In genomic region chr6:132768051-132768517, GRCh38 we compare ENCODE assay signal across 8 cellular contexts. TPM values are rescaled to one million over a fixed set of nuclear protein-coding genes. Genes with fewer than 3 reads are reported as not detected.
DNase-seq lines count a peak whose midpoint lies in the region; ATAC-seq and TF ChIP-seq lines count a peak whose summit lies in the region.

No MANE protein-coding gene starts in this region.

- no peak overlapping the region for H3K9ac ChIP-seq in smooth muscle cell (ENCODE audit: low read depth)

- no peak overlapping the region for H3K4me3 ChIP-seq in left ventricle myocardium inferior
- peak overlapping the region; percentile 30 for H3K4me3 ChIP-seq in smooth muscle cell

- no peaks in the 10 kb centered on the region for H3K27me3 Mint-ChIP-seq in activated CD8-positive, alpha-beta T cell treated with anti-CD3 and anti-CD28 coated beads for 36 hours

- H3K9me3 Mint-ChIP-seq in activated CD8-positive, alpha-beta T cell treated with anti-CD3 and anti-CD28 coated beads for 36 hours, result no peaks in the 10 kb centered on the region

- no peaks in the 10 kb centered on the region for H3K79me2 ChIP-seq in smooth muscle cell (ENCODE audit: low read depth)

- no peak overlapping the region for H3K27ac Mint-ChIP-seq in activated CD8-positive, alpha-beta T cell treated with anti-CD3 and anti-CD28 coated beads for 36 hours

- peaks cover 13% of the 10 kb centered on the region for H3K36me3 Mint-ChIP-seq in activated CD8-positive, alpha-beta T cell treated with anti-CD3 and anti-CD28 coated beads for 36 hours (ENCODE audit: low read depth)

- CTCF ChIA-PET in activated CD8-positive, alpha-beta T cell treated with anti-CD3 and anti-CD28 coated beads for 36 hours (lab: Charles Lee), result interaction anchor here (0.5 to 10.0 kb wide), 8 partner anchors 15 to 238 kb away, joined by 3 to 69 read pairs (median 3); no protein-coding TSS in a partner anchor

- H3K4me1 ChIP-seq in left ventricle myocardium inferior (peaks cover 6% of the 10 kb centered on the region), smooth muscle cell (ENCODE audit: low read depth) (no peaks in the 10 kb centered on the region)

- POLR2A ChIA-PET in activated CD8-positive, alpha-beta T cell treated with anti-CD3 and anti-CD28 coated beads for 36 hours (lab: Charles Lee), result interaction anchor here (1.0 kb wide), 1 partner anchor 10 kb away, joined by 4 read pairs; no protein-coding TSS in a partner anchor

- H3K27me3 ChIP-seq in left ventricle myocardium inferior (ENCODE audit: low read depth), result no peaks in the 10 kb centered on the region
- H3K27me3 ChIP-seq in smooth muscle cell (ENCODE audit: low read depth), result no peaks in the 10 kb centered on the region

- DNase-seq in ACHN (peak; percentile 49), LoVo (ENCODE audit: low spot score) (peak; percentile 11), left ventricle myocardium inferior (peak; percentile 16), smooth muscle cell (lab: John Stamatoyannopoulos, UW; ENCODE audit: unreplicated experiment) (peak; percentile 2), NCI-H187 treated with DMSO at 0.1 percent for 48 hours (lab: John Stamatoyannopoulos, UW) (no peak)
- peak; percentile 61 for DNase-seq in activated CD8-positive, alpha-beta T cell treated with anti-CD3 and anti-CD28 coated beads for 36 hours

- H3K36me3 ChIP-seq in left ventricle myocardium inferior, result peaks cover 28% of the 10 kb centered on the region
- H3K36me3 ChIP-seq in smooth muscle cell (ENCODE audit: low read depth), result no peaks in the 10 kb centered on the region

- no peaks in the 10 kb centered on the region for H3F3A ChIP-seq in smooth muscle cell (ENCODE audit: low read depth)

- peak; percentile 72 for TF ChIP-seq CTCF in activated CD8-positive, alpha-beta T cell treated with anti-CD3 and anti-CD28 coated beads for 36 hours (IDR thresholded peaks at IDR 0.05)
- peak; percentile 55 for TF ChIP-seq CTCF in left ventricle myocardium inferior (IDR thresholded peaks at IDR 0.05; ENCODE audit: borderline replicate concordance)
- peak; percentile 24 for TF ChIP-seq CTCF in smooth muscle cell (IDR thresholded peaks at IDR 0.05; ENCODE audit: borderline replicate concordance, insufficient read depth, poor library complexity, severe bottlenecking)

- intact Hi-C loops in activated CD8-positive, alpha-beta T cell treated with anti-CD3 and anti-CD28 coated beads for 36 hours (cut with micrococcal nuclease), result loop anchor here (1.0 kb wide), 1 partner anchor 99 kb away; no protein-coding TSS in a partner anchor
- intact Hi-C loops in left ventricle myocardium inferior (cut with micrococcal nuclease), result loop anchor here (5.0 kb wide), 1 partner anchor 101 kb away; no protein-coding TSS in a partner anchor

- H3K4me1 Mint-ChIP-seq in activated CD8-positive, alpha-beta T cell treated with anti-CD3 and anti-CD28 coated beads for 36 hours (ENCODE audit: low read depth), result peaks cover 19% of the 10 kb centered on the region

- peak overlapping the region; percentile 35 for H3K4me2 ChIP-seq in smooth muscle cell

- H3K4me3 Mint-ChIP-seq in activated CD8-positive, alpha-beta T cell treated with anti-CD3 and anti-CD28 coated beads for 36 hours, result no peak overlapping the region

- in situ Hi-C loops in ACHN (cut with HindIII; ENCODE audit: low pct_ligation_motif_present, low pct_unique_long_range_greater_than_20kb, low sequenced_read_pairs), result no loop called here

- H2AFZ ChIP-seq in smooth muscle cell (ENCODE audit: low read depth), result no peak overlapping the region

- H3K27ac ChIP-seq in left ventricle myocardium inferior (replicated peaks) (no peak overlapping the region), smooth muscle cell (ENCODE audit: low read depth) (no peak overlapping the region)

- whole genome bisulfite sequencing in smooth muscle cell (ENCODE audit: low lambda C conversion rate), result 20% methylated on average over 6 of the region's 6 CpGs

- ATAC-seq in GM18499 (IDR thresholded peaks at IDR 0.05; ENCODE audit: insufficient read depth, unreplicated experiment), result peak; percentile 57
- peak; percentile 73 for ATAC-seq in HG02623 (IDR thresholded peaks at IDR 0.05; ENCODE audit: unreplicated experiment)
- ATAC-seq in activated CD8-positive, alpha-beta T cell treated with anti-CD3 and anti-CD28 coated beads for 36 hours, result peak; percentile 79

- H3K9me3 ChIP-seq in left ventricle myocardium inferior (replicated peaks) (no peaks in the 10 kb centered on the region), smooth muscle cell (replicated peaks; ENCODE audit: low read depth) (no peaks in the 10 kb centered on the region)

- no peaks in the 10 kb centered on the region for H4K20me1 ChIP-seq in smooth muscle cell (ENCODE audit: low read depth)

RNA-seq across cellular contexts. Expression of gene VNN2, which starts 10.4 kb away (rescaled TPM):
- total RNA-seq in activated CD8-positive, alpha-beta T cell treated with anti-CD3 and anti-CD28 coated beads for 36 hours, result 10 to 100 TPM; 10.5 to 11.7 TPM
- total RNA-seq in left ventricle myocardium inferior (1.1 TPM), smooth muscle cell (not detected in 2 replicates)
- polyA plus RNA-seq in smooth muscle cell, result not detected in 2 replicates

RNA-seq across cellular contexts. Expression of gene SLC18B1, which starts 30.4 kb away (rescaled TPM):
- total RNA-seq in activated CD8-positive, alpha-beta T cell treated with anti-CD3 and anti-CD28 coated beads for 36 hours, result 1 to 10 TPM; 7.0 to 8.5 TPM
- total RNA-seq in left ventricle myocardium inferior (2.7 TPM), smooth muscle cell (7.4 and 7.8 TPM in 2 replicates)
- 5.4 and 7.1 TPM in 2 replicates for polyA plus RNA-seq in smooth muscle cell

RNA-seq across cellular contexts. Expression of gene RPS12, which starts 46.3 kb away (rescaled TPM):
- total RNA-seq in activated CD8-positive, alpha-beta T cell treated with anti-CD3 and anti-CD28 coated beads for 36 hours, result 1,000 to 10,000 TPM; 2,058 to 2,107 TPM
- 498 TPM for total RNA-seq in left ventricle myocardium inferior
- total RNA-seq in smooth muscle cell, result 1,951 and 1,972 TPM in 2 replicates
- polyA plus RNA-seq in smooth muscle cell, result 507 and 567 TPM in 2 replicates

RNA-seq across cellular contexts. Expression of gene VNN1, which starts 54.2 kb away (rescaled TPM):
- total RNA-seq in activated CD8-positive, alpha-beta T cell treated with anti-CD3 and anti-CD28 coated beads for 36 hours, result not detected
- total RNA-seq in left ventricle myocardium inferior (1.1 TPM), smooth muscle cell (0.13 and 0.99 TPM in 2 replicates)
- 0.22 TPM in 1 of 2 replicates, not detected in the other for polyA plus RNA-seq in smooth muscle cell
